ENCODE assay signal across 2 cellular contexts in the genomic region with DNA sequence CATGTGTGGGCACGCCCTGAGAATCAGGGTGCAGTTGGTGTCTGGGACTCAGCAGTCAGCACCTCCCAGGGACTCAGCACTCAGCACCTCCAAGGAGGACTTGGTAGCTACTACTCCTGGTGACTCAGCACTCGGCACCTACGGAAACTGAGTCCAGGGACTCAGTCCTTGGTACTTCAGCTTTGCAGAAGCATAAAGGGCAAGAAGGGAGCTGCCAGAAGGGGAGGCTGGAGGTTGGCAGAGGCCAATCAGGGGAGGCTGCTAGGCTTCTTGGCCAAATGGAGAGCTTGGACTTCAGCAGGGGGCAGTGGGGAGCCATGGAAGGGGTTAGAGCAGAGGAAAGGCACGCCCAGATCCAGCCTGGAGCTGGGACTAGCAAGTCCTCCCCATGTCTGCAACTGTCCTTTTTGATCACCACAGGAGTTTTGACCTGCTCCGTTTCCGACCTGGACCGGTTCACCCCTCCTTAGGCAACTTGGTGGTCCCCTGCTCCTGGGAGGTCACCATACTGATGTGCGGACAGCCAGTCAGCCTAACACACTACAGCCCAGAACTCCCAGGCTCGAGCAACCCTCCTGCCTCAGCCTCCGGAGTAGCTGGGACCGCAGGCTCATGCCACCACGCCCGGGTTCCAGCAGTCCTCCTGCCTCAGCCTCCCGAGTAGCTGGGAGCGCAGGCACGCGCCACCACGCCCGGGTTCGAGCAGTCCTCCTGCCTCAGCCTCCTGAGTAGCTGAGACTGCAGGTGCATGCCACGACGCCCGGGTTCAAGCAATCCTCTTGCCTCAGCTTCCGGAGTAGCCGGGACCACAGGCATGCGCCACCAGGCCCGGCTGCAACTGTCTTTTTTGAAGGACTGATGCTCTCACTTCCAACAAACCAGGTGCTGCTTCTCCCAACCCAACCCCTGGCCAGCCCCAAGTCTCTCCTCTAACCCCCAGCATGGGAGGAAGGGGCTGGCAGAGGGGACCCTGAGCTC.
A peak's percentile ranks its signal among the peaks of the same experiment; 100 is the strongest.
TF ChIP-seq lines count a peak whose summit lies in the region.

No MANE protein-coding gene starts in this region.

TF ChIP-seq in GM23338, 12 proteins besides CTCF, POLR2A, EP300 and RAD21 (continues in another document):
- TF ChIP-seq EZH2phosphoT487 (IDR thresholded peaks at IDR 0.05; ENCODE audit: unreplicated experiment) (no peak), EZH2 (IDR thresholded peaks at IDR 0.05; ENCODE audit: low read depth, unreplicated experiment) (no peak), JUNB (IDR thresholded peaks at IDR 0.05; ENCODE audit: unreplicated experiment) (no peak), POLR2AphosphoS5 (IDR thresholded peaks at IDR 0.05; ENCODE audit: low read depth) (no peak), STAT1 (IDR thresholded peaks at IDR 0.05; ENCODE audit: unreplicated experiment) (no peak), ZNF331 (CRISPR knock-in tag; IDR thresholded peaks at IDR 0.05; ENCODE audit: low read depth) (no peak), ZNF114 (CRISPR knock-in tag; IDR thresholded peaks at IDR 0.05) (no peak), NANOG (IDR thresholded peaks at IDR 0.05; ENCODE audit: borderline replicate concordance) (no peak), CREB1 (CRISPR knock-in tag; IDR thresholded peaks at IDR 0.05; ENCODE audit: low read depth) (no peak)
- TF ChIP-seq, protein P1, sequence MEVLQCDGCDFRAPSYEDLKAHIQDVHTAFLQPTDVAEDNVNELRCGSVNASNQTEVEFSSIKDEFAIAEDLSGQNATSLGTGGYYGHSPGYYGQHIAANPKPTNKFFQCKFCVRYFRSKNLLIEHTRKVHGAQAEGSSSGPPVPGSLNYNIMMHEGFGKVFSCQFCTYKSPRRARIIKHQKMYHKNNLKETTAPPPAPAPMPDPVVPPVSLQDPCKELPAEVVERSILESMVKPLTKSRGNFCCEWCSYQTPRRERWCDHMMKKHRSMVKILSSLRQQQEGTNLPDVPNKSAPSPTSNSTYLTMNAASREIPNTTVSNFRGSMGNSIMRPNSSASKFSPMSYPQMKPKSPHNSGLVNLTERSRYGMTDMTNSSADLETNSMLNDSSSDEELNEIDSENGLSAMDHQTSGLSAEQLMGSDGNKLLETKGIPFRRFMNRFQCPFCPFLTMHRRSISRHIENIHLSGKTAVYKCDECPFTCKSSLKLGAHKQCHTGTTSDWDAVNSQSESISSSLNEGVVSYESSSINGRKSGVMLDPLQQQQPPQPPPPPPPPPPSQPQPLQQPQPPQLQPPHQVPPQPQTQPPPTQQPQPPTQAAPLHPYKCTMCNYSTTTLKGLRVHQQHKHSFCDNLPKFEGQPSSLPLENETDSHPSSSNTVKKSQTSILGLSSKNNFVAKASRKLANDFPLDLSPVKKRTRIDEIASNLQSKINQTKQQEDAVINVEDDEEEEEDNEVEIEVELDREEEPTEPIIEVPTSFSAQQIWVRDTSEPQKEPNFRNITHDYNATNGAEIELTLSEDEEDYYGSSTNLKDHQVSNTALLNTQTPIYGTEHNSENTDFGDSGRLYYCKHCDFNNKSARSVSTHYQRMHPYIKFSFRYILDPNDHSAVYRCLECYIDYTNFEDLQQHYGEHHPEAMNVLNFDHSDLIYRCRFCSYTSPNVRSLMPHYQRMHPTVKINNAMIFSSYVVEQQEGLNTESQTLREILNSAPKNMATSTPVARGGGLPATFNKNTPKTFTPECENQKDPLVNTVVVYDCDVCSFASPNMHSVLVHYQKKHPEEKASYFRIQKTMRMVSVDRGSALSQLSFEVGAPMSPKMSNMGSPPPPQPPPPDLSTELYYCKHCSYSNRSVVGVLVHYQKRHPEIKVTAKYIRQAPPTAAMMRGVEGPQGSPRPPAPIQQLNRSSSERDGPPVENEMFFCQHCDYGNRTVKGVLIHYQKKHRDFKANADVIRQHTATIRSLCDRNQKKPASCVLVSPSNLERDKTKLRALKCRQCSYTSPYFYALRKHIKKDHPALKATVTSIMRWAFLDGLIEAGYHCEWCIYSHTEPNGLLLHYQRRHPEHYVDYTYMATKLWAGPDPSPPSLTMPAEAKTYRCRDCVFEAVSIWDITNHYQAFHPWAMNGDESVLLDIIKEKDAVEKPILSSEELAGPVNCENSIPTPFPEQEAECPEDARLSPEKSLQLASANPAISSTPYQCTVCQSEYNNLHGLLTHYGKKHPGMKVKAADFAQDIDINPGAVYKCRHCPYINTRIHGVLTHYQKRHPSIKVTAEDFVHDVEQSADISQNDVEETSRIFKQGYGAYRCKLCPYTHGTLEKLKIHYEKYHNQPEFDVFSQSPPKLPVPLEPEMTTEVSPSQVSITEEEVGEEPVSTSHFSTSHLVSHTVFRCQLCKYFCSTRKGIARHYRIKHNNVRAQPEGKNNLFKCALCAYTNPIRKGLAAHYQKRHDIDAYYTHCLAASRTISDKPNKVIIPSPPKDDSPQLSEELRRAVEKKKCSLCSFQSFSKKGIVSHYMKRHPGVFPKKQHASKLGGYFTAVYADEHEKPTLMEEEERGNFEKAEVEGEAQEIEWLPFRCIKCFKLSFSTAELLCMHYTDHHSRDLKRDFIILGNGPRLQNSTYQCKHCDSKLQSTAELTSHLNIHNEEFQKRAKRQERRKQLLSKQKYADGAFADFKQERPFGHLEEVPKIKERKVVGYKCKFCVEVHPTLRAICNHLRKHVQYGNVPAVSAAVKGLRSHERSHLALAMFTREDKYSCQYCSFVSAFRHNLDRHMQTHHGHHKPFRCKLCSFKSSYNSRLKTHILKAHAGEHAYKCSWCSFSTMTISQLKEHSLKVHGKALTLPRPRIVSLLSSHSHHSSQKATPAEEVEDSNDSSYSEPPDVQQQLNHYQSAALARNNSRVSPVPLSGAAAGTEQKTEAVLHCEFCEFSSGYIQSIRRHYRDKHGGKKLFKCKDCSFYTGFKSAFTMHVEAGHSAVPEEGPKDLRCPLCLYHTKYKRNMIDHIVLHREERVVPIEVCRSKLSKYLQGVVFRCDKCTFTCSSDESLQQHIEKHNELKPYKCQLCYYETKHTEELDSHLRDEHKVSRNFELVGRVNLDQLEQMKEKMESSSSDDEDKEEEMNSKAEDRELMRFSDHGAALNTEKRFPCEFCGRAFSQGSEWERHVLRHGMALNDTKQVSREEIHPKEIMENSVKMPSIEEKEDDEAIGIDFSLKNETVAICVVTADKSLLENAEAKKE (CRISPR knock-in tag; IDR thresholded peaks at IDR 0.05), result no peak
- TF ChIP-seq, protein P2, sequence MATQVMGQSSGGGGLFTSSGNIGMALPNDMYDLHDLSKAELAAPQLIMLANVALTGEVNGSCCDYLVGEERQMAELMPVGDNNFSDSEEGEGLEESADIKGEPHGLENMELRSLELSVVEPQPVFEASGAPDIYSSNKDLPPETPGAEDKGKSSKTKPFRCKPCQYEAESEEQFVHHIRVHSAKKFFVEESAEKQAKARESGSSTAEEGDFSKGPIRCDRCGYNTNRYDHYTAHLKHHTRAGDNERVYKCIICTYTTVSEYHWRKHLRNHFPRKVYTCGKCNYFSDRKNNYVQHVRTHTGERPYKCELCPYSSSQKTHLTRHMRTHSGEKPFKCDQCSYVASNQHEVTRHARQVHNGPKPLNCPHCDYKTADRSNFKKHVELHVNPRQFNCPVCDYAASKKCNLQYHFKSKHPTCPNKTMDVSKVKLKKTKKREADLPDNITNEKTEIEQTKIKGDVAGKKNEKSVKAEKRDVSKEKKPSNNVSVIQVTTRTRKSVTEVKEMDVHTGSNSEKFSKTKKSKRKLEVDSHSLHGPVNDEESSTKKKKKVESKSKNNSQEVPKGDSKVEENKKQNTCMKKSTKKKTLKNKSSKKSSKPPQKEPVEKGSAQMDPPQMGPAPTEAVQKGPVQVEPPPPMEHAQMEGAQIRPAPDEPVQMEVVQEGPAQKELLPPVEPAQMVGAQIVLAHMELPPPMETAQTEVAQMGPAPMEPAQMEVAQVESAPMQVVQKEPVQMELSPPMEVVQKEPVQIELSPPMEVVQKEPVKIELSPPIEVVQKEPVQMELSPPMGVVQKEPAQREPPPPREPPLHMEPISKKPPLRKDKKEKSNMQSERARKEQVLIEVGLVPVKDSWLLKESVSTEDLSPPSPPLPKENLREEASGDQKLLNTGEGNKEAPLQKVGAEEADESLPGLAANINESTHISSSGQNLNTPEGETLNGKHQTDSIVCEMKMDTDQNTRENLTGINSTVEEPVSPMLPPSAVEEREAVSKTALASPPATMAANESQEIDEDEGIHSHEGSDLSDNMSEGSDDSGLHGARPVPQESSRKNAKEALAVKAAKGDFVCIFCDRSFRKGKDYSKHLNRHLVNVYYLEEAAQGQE (IDR thresholded peaks at IDR 0.05; ENCODE audit: unreplicated experiment), result no peak

TF ChIP-seq in HepG2, 621 proteins besides CTCF, POLR2A, EP300 and RAD21:
- no peak for TF ChIP-seq NPAS2 (CRISPR knock-in tag; IDR thresholded peaks at IDR 0.05; ENCODE audit: borderline replicate concordance)
- TF ChIP-seq ZSCAN21 (CRISPR knock-in tag; IDR thresholded peaks at IDR 0.05; ENCODE audit: borderline replicate concordance), result peak; percentile 100
- no peak for TF ChIP-seq ZNF749 (CRISPR knock-in tag; IDR thresholded peaks at IDR 0.05; ENCODE audit: borderline replicate concordance)
- no peak for TF ChIP-seq PLRG1 (conservative IDR thresholded peaks at IDR 0.05)
- no peak for TF ChIP-seq ZNF562 (CRISPR knock-in tag; IDR thresholded peaks at IDR 0.05; ENCODE audit: borderline replicate concordance)
- TF ChIP-seq GLI4 (CRISPR knock-in tag; IDR thresholded peaks at IDR 0.05; ENCODE audit: borderline replicate concordance), result no peak
- TF ChIP-seq ZMYM4 (CRISPR knock-in tag; IDR thresholded peaks at IDR 0.05), result no peak
- TF ChIP-seq SIN3B (IDR thresholded peaks at IDR 0.05; ENCODE audit: low read length), result no peak
- TF ChIP-seq, protein P3, sequence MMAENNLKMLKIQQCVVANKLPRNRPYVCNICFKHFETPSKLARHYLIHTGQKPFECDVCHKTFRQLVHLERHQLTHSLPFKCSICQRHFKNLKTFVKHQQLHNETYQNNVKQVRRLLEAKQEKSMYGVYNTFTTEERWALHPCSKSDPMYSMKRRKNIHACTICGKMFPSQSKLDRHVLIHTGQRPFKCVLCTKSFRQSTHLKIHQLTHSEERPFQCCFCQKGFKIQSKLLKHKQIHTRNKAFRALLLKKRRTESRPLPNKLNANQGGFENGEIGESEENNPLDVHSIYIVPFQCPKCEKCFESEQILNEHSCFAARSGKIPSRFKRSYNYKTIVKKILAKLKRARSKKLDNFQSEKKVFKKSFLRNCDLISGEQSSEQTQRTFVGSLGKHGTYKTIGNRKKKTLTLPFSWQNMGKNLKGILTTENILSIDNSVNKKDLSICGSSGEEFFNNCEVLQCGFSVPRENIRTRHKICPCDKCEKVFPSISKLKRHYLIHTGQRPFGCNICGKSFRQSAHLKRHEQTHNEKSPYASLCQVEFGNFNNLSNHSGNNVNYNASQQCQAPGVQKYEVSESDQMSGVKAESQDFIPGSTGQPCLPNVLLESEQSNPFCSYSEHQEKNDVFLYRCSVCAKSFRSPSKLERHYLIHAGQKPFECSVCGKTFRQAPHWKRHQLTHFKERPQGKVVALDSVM (CRISPR knock-in tag; IDR thresholded peaks at IDR 0.05), result peak; percentile 96
- TF ChIP-seq ZBTB38 (CRISPR knock-in tag; IDR thresholded peaks at IDR 0.05), result no peak
- peak; percentile 87 for TF ChIP-seq ZNF263 (CRISPR knock-in tag; IDR thresholded peaks at IDR 0.05)
- TF ChIP-seq, protein P4, sequence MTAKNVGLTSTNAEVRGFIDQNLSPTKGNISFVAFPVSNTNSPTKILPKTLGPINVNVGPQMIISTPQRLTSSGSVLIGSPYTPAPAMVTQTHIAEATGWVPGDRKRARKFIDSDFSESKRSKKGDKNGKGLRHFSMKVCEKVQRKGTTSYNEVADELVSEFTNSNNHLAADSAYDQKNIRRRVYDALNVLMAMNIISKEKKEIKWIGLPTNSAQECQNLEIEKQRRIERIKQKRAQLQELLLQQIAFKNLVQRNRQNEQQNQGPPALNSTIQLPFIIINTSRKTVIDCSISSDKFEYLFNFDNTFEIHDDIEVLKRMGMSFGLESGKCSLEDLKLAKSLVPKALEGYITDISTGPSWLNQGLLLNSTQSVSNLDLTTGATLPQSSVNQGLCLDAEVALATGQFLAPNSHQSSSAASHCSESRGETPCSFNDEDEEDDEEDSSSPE (CRISPR knock-in tag; IDR thresholded peaks at IDR 0.05), result no peak
- 0 out of 2 replicates have a peak, but pooled peaks have one; percentile 3 for TF ChIP-seq ZMYM3 (CRISPR knock-in tag; IDR thresholded peaks at IDR 0.05)
- TF ChIP-seq, protein P5, sequence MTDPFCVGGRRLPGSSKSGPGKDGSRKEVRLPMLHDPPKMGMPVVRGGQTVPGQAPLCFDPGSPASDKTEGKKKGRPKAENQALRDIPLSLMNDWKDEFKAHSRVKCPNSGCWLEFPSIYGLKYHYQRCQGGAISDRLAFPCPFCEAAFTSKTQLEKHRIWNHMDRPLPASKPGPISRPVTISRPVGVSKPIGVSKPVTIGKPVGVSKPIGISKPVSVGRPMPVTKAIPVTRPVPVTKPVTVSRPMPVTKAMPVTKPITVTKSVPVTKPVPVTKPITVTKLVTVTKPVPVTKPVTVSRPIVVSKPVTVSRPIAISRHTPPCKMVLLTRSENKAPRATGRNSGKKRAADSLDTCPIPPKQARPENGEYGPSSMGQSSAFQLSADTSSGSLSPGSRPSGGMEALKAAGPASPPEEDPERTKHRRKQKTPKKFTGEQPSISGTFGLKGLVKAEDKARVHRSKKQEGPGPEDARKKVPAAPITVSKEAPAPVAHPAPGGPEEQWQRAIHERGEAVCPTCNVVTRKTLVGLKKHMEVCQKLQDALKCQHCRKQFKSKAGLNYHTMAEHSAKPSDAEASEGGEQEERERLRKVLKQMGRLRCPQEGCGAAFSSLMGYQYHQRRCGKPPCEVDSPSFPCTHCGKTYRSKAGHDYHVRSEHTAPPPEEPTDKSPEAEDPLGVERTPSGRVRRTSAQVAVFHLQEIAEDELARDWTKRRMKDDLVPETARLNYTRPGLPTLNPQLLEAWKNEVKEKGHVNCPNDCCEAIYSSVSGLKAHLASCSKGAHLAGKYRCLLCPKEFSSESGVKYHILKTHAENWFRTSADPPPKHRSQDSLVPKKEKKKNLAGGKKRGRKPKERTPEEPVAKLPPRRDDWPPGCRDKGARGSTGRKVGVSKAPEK (CRISPR knock-in tag; IDR thresholded peaks at IDR 0.05; ENCODE audit: borderline replicate concordance), result no peak
- no peak for TF ChIP-seq POLR2G (IDR thresholded peaks at IDR 0.05; ENCODE audit: low read depth, low read length)
- peak; percentile 68 for TF ChIP-seq STAG1 (CRISPR knock-in tag; IDR thresholded peaks at IDR 0.05)
- no peak for TF ChIP-seq PHF20 (CRISPR knock-in tag; IDR thresholded peaks at IDR 0.05)
- TF ChIP-seq ZFY (CRISPR knock-in tag; IDR thresholded peaks at IDR 0.05), result 0 out of 2 replicates have a peak, but pooled peaks have one; percentile 17
- TF ChIP-seq ZMYM2 (CRISPR knock-in tag; IDR thresholded peaks at IDR 0.05), result no peak
- no peak for TF ChIP-seq THYN1 (CRISPR knock-in tag; IDR thresholded peaks at IDR 0.05; ENCODE audit: borderline replicate concordance, low read depth)
- TF ChIP-seq, protein P6, sequence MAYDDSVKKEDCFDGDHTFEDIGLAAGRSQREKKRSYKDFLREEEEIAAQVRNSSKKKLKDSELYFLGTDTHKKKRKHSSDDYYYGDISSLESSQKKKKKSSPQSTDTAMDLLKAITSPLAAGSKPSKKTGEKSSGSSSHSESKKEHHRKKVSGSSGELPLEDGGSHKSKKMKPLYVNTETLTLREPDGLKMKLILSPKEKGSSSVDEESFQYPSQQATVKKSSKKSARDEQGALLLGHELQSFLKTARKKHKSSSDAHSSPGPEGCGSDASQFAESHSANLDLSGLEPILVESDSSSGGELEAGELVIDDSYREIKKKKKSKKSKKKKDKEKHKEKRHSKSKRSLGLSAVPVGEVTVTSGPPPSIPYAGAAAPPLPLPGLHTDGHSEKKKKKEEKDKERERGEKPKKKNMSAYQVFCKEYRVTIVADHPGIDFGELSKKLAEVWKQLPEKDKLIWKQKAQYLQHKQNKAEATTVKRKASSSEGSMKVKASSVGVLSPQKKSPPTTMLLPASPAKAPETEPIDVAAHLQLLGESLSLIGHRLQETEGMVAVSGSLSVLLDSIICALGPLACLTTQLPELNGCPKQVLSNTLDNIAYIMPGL (CRISPR knock-in tag; IDR thresholded peaks at IDR 0.05; ENCODE audit: borderline replicate concordance in 1 of 2, low read depth in 1 of 2), result 0 out of 4 replicates have a peak, but pooled peaks of 1 of the 2 experiments have one; percentile 27
- no peak for TF ChIP-seq CREB1 (IDR thresholded peaks at IDR 0.05)
- no peak for TF ChIP-seq CREB1 (CRISPR knock-in tag; IDR thresholded peaks at IDR 0.05)
TF ChIP-seq in HepG2: peak in this region for 7.
